In genomic region chr4:21002976-21003375, GRCh38 we compare ENCODE assay signal across 12 cellular contexts.
DNase-seq lines count a peak whose midpoint lies in the region; TF ChIP-seq lines count a peak whose summit lies in the region.
"Had no signal": no experiment of that assay in that cellular context is flagged by ENCODE, and none has a peak within 500 bp of the region (broad histone marks: within the 10 kb centered on the region; RNA-seq: fewer than 3 reads in every experiment).

No MANE protein-coding gene starts in this region.

- DNase-seq in MV-4-11 (lab: John Stamatoyannopoulos, UW) (peak; percentile 46), NOMO-1 treated with DMSO at 0.1 percent for 48 hours (lab: John Stamatoyannopoulos, UW; ENCODE audit: unreplicated experiment) (peak; percentile 35), dermis blood vessel endothelial cell (peak; percentile 60), neural crest cell (ENCODE audit: low read depth, low spot score) (no peak), NCI-H187 treated with DMSO at 0.1 percent for 48 hours (lab: John Stamatoyannopoulos, UW) (no peak), NCI-H524 (lab: John Stamatoyannopoulos, UW) (no peak), GM10266 (ENCODE audit: extremely low spot score) (no peak)
- DNase-seq: BE2C; CD4-positive, alpha-beta memory T cell; DMS153; DMS79 treated with DMSO at 0.1 percent for 48 hours; GDM1 had no signal

- peaks cover 18% of the 10 kb centered on the region for H3K4me1 Mint-ChIP-seq in neural crest cell

- no peak for TF ChIP-seq CTCF in neural crest cell (conservative IDR thresholded peaks at IDR 0.05)
- no peak for TF ChIP-seq CTCF in GM10266 (IDR thresholded peaks at IDR 0.05; ENCODE audit: control insufficient read depth, insufficient read depth, low read depth, missing control alignments)

- H3K27me3 Mint-ChIP-seq in neural crest cell (ENCODE audit: low read depth) = peaks cover 4% of the 10 kb centered on the region
- H3K27me3 Mint-ChIP-seq: CD4-positive, alpha-beta memory T cell had no signal

- H3K9me3 Mint-ChIP-seq in neural crest cell = no peaks in the 10 kb centered on the region

- H3K27ac Mint-ChIP-seq in neural crest cell (ENCODE audit: unreplicated experiment) = peak overlapping the region; percentile 5

- no peaks in the 10 kb centered on the region for H3K36me3 Mint-ChIP-seq in neural crest cell (ENCODE audit: low read depth)
- H3K36me3 Mint-ChIP-seq: CD4-positive, alpha-beta memory T cell had no signal

- no peak overlapping the region for H3K4me3 Mint-ChIP-seq in neural crest cell

Comparison
In these comparisons a context has a peak if more than half of its experiments do, and no peak if none do; other contexts are left out.
1. DNase-seq: peak in MV-4-11 (single experiment), NOMO-1 treated with DMSO at 0.1 percent for 48 hours (single experiment) and dermis blood vessel endothelial cell (single experiment); none in neural crest cell (single experiment), NCI-H187 treated with DMSO at 0.1 percent for 48 hours (single experiment), NCI-H524 (0 of 2) and GM10266 (single experiment).